ENCODE assay signal across 14 cellular contexts in genomic region chr1:183212870-183213269, GRCh38. TPM values are rescaled to one million over a fixed set of nuclear protein-coding genes. Genes with fewer than 3 reads are reported as not detected.
A peak's percentile ranks its signal among the peaks of the same experiment; 100 is the strongest.
DNase-seq lines count a peak whose midpoint lies in the region; ATAC-seq, FAIRE-seq and TF ChIP-seq lines count a peak whose summit lies in the region.
"Had no signal": no experiment of that assay in that cellular context is flagged by ENCODE, and none has a peak within 500 bp of the region (broad histone marks: within the 10 kb centered on the region; RNA-seq: fewer than 3 reads in every experiment).

No MANE protein-coding gene starts in this region.

- H3K4me1 ChIP-seq in HEK293 (ENCODE audit: control insufficient read depth, insufficient read depth, low read length) (no peaks in the 10 kb centered on the region), mammary epithelial cell (ENCODE audit: insufficient read depth, low read length) (peaks cover 43% of the 10 kb centered on the region), HepG2 (ENCODE audit: insufficient read depth, low read length) (no peaks in the 10 kb centered on the region)

- H3K36me3 ChIP-seq in HEK293 (ENCODE audit: control insufficient read depth in 2 of 2, insufficient read depth in 1 of 2, low read length in 2 of 2) = no peaks in the 10 kb centered on the region
- H3K36me3 ChIP-seq in mammary epithelial cell (ENCODE audit: insufficient read depth, low read length) = peaks cover 74% of the 10 kb centered on the region
- no peaks in the 10 kb centered on the region for H3K36me3 ChIP-seq in HepG2 (replicated peaks in 1 of 2; ENCODE audit: control insufficient read depth in 1 of 2, insufficient read depth in 2 of 2, low read length in 2 of 2)
- H3K36me3 ChIP-seq: BLaER1 treated with 17β-estradiol and CSF1 and Interleukin-3, amounts not matched to agents 10 nM and 100 nM had no signal

- TF ChIP-seq RAD21 in HepG2 (CRISPR knock-in tag; IDR thresholded peaks at IDR 0.05) = no peak

- 13% methylated on average over 1 of the region's 1 CpG for WGBS in mammary epithelial cell (ENCODE audit: low coverage, missing lambda C conversion rate)
- 0% methylated on average over 1 of the region's 1 CpG for WGBS in HepG2 (ENCODE audit: low lambda C conversion rate)

- BruUV-seq in mammary epithelial cell (replicated peaks; lab: Mats Ljungman, UMichigan) (no TSS peak), HepG2 (replicated peaks; lab: Mats Ljungman, UMichigan) (no TSS peak)

- H3K4me3 ChIP-seq in HEK293 (ENCODE audit: low read depth, low read length) (no peak overlapping the region), mammary epithelial cell (replicated peaks in 1 of 3; ENCODE audit: insufficient read depth in 1 of 3, low read depth in 2 of 3, low read length in 3 of 3) (no peak overlapping the region), HepG2 (replicated peaks in 1 of 3; ENCODE audit: insufficient read depth in 1 of 3, low read depth in 2 of 3, low read length in 3 of 3) (no peak overlapping the region)
- H3K4me3 ChIP-seq: BLaER1 treated with 17β-estradiol and CSF1 and Interleukin-3, amounts not matched to agents 10 nM and 100 nM had no signal

- H3K27me3 ChIP-seq in mammary epithelial cell (ENCODE audit: insufficient read depth, low read length) = no peaks in the 10 kb centered on the region
- H3K27me3 ChIP-seq in HepG2 (ENCODE audit: control insufficient read depth in 1 of 2, insufficient read depth in 2 of 2, low read length in 2 of 2) = no peaks in the 10 kb centered on the region
- H3K27me3 ChIP-seq: BLaER1 treated with 17β-estradiol and CSF1 and Interleukin-3, amounts not matched to agents 10 nM and 100 nM had no signal

- POLR2A ChIA-PET in HEK293 (lab: Yijun Ruan, JAX) (no interaction called here), HepG2 (lab: Yijun Ruan, JAX) (no interaction called here)

- FAIRE-seq in HepG2 (lab: Jason Lieb, UNC) = no peak

- H2AFZ ChIP-seq in mammary epithelial cell (ENCODE audit: low read depth, low read length) (no peak overlapping the region), HepG2 (ENCODE audit: low read length) (no peak overlapping the region)

- ATAC-seq in esophagus mucosa = peak; percentile 43
- no peak for ATAC-seq in HepG2

- DNase-seq in NCI-H1694 treated with DMSO at 0.1 percent for 48 hours (lab: John Stamatoyannopoulos, UW) = peak; percentile 28
- no peak for DNase-seq in NCI-H1694 (lab: John Stamatoyannopoulos, UW)
- DNase-seq in mammary epithelial cell = peak; percentile 64
- DNase-seq in activated T-cell treated with anti-CD3 and anti-CD28 coated beads, Interleukin-2, amount 50 U/mL, for 48 hours = no peak
- no peak for DNase-seq in GM10266 (ENCODE audit: extremely low spot score)
- no peak for DNase-seq in HepG2 (ENCODE audit: low spot score)
- DNase-seq: ACHN; CD4-positive, CD25-positive, alpha-beta regulatory T cell; GF-D8; HCEC 1CT had no signal

- H4K20me1 ChIP-seq in mammary epithelial cell (ENCODE audit: insufficient read depth, low read length) = no peaks in the 10 kb centered on the region
- H4K20me1 ChIP-seq in HepG2 (ENCODE audit: insufficient read depth, low read length) = no peaks in the 10 kb centered on the region
- H4K20me1 ChIP-seq: BLaER1 treated with 17β-estradiol and CSF1 and Interleukin-3, amounts not matched to agents 10 nM and 100 nM had no signal

- H3K27ac ChIP-seq in HEK293 (ENCODE audit: extremely low read depth, low read depth, low read length) (no peak overlapping the region), mammary epithelial cell (ENCODE audit: insufficient read depth, low read depth, low read length) (peak overlapping the region; percentile 21), HepG2 (ENCODE audit: extremely low read length, insufficient read depth, low read length) (no peak overlapping the region)
- H3K27ac ChIP-seq: BLaER1 treated with 17β-estradiol and CSF1 and Interleukin-3, amounts not matched to agents 10 nM and 100 nM had no signal

- TF ChIP-seq POLR2A in HepG2 (IDR thresholded peaks at IDR 0.05; ENCODE audit: insufficient read depth in 1 of 2, low read depth in 2 of 2, low read length in 2 of 2) = no peak

- intact Hi-C loops in mammary epithelial cell (cut with micrococcal nuclease) = loop anchor here (5.0 kb wide), 1 partner anchor 251 kb away; no protein-coding TSS in a partner anchor
- intact Hi-C loops in HepG2 (cut with micrococcal nuclease; ENCODE audit: unreplicated experiment) = no loop called here

- H3K4me2 ChIP-seq in mammary epithelial cell (ENCODE audit: insufficient read depth, low read depth, low read length) (peak overlapping the region; percentile 40), HepG2 (ENCODE audit: low read depth, low read length) (no peak overlapping the region)
- H3K4me2 ChIP-seq: BLaER1 treated with 17β-estradiol and CSF1 and Interleukin-3, amounts not matched to agents 10 nM and 100 nM had no signal

- in situ Hi-C loops in mammary epithelial cell (cut with MboI; ENCODE audit: low sequenced_read_pairs in 2 of 2) (loop anchor here in 1 of 2 donors (10.0 kb wide), 1 partner anchor 358 kb away; no protein-coding TSS in a partner anchor), HepG2 (cut with HindIII; ENCODE audit: extremely low pct_ligation_motif_present, low pct_unique_long_range_greater_than_20kb) (no loop called here)

- H3K9me3 ChIP-seq in HEK293 (ENCODE audit: control insufficient read depth, insufficient read depth, low read depth, low read length) = no peaks in the 10 kb centered on the region
- H3K9me3 ChIP-seq in mammary epithelial cell (replicated peaks; ENCODE audit: insufficient read depth, low read length) = no peaks in the 10 kb centered on the region
- no peaks in the 10 kb centered on the region for H3K9me3 ChIP-seq in HepG2 (ENCODE audit: low read length)
- H3K9me3 ChIP-seq: BLaER1 treated with 17β-estradiol and CSF1 and Interleukin-3, amounts not matched to agents 10 nM and 100 nM had no signal

- no peak overlapping the region for H3K9ac ChIP-seq in mammary epithelial cell (ENCODE audit: insufficient read depth, low read length)
- H3K9ac ChIP-seq in HepG2 (ENCODE audit: insufficient read depth, low read depth, low read length) = no peak overlapping the region
- H3K9ac ChIP-seq: BLaER1 treated with 17β-estradiol and CSF1 and Interleukin-3, amounts not matched to agents 10 nM and 100 nM had no signal

- CTCF ChIA-PET in HEK293 (lab: Yijun Ruan, JAX) = interaction anchor here (0.6 to 1.2 kb wide), 3 partner anchors 13 to 105 kb away, joined by 3 to 4 read pairs (median 4); no protein-coding TSS in a partner anchor
- CTCF ChIA-PET in mammary epithelial cell (lab: Charles Lee; ENCODE audit: low non-redundant PET) = no interaction called here
- CTCF ChIA-PET in HepG2 (lab: Yijun Ruan, JAX; ENCODE audit: low intra/inter-chr PET ratio, low total read pairs) = no interaction called here

- TF ChIP-seq CTCF in HEK293 (tag by site-specific recombination; IDR thresholded peaks at IDR 0.05) (no peak), mammary epithelial cell (conservative IDR thresholded peaks at IDR 0.05 in 1 of 2, IDR thresholded peaks at IDR 0.05 in 1 of 2; ENCODE audit: extremely low read depth in 1 of 2, insufficient read depth in 1 of 2, low read depth in 1 of 2, low read length in 2 of 2) (no peak), GM10266 (IDR thresholded peaks at IDR 0.05; ENCODE audit: control insufficient read depth, insufficient read depth, low read depth, missing control alignments) (no peak), HepG2 (CRISPR knock-in tag; IDR thresholded peaks at IDR 0.05) (no peak)

- TF ChIP-seq EP300 in HepG2 (IDR thresholded peaks at IDR 0.05; ENCODE audit: low read depth in 2 of 2, low read length in 2 of 2) = no peak
- no peak for TF ChIP-seq EP300 in HepG2 (CRISPR knock-in tag; IDR thresholded peaks at IDR 0.05; ENCODE audit: borderline replicate concordance)

- peaks cover 91% of the 10 kb centered on the region for H3K79me2 ChIP-seq in mammary epithelial cell (ENCODE audit: insufficient read depth, low read length)
- no peaks in the 10 kb centered on the region for H3K79me2 ChIP-seq in HepG2 (ENCODE audit: insufficient read depth, low read length)

- dilution Hi-C loops in mammary epithelial cell (cut with HindIII; ENCODE audit: low sequenced_read_pairs) = no loop called here

TF ChIP-seq in HEK293, 187 proteins besides CTCF, POLR2A, EP300 and RAD21:
- TF ChIP-seq ZBTB17 (tag by site-specific recombination; IDR thresholded peaks at IDR 0.05) (peak; percentile 27; the same call in 1 of the 2 replicates), ZNF37A (tag by site-specific recombination; IDR thresholded peaks at IDR 0.05) (no peak)

TF ChIP-seq in HepG2, 621 proteins besides CTCF, POLR2A, EP300 and RAD21 (continues in another document):
- TF ChIP-seq HCFC1 (IDR thresholded peaks at IDR 0.05; ENCODE audit: low read depth, low read length) (no peak), KDM6A (CRISPR knock-in tag; IDR thresholded peaks at IDR 0.05; ENCODE audit: low read depth) (no peak)

RNA-seq across cellular contexts. Expression of gene LAMC2, which starts 26.8 kb away (rescaled TPM):
- total RNA-seq in mammary epithelial cell = 1,000 to 10,000 TPM; 1,201 to 2,277 TPM
- 1,668 TPM for polyA plus RNA-seq in mammary epithelial cell
- 2,109 TPM for polyA minus RNA-seq in mammary epithelial cell
- total RNA-seq in esophagus mucosa = 15.9 TPM
- total RNA-seq in HepG2 (2016; rRNA removed; fragmentation: Illumina TruSeq; extraction: Trizol) = not detected in 2 replicates
- total RNA-seq in HepG2 (2016; cell fraction: cytosol; rRNA removed; fragmentation: Illumina TruSeq; extraction: Trizol; ENCODE audit: low read depth) = not detected in 2 replicates
- not detected in 2 replicates for total RNA-seq in HepG2 (2016; cell fraction: insoluble cytoplasmic fraction; rRNA removed; fragmentation: Illumina TruSeq; extraction: Trizol)
- not detected in 2 replicates for total RNA-seq in HepG2 (2016; cell fraction: membrane; rRNA removed; fragmentation: Illumina TruSeq; extraction: Trizol)
- total RNA-seq in HepG2 (2016; cell fraction: nucleus; rRNA removed; fragmentation: Illumina TruSeq; extraction: Trizol) = not detected in 2 replicates
- 0.01 and 0.03 TPM in 2 replicates for polyA plus RNA-seq in HepG2 (2011; rRNA removed)
- polyA plus RNA-seq in HepG2 (2011; cell fraction: cytosol; rRNA removed) = 0.01 TPM in 1 of 2 replicates, not detected in the other
- 0.05 TPM in 1 of 2 replicates, not detected in the other for polyA plus RNA-seq in HepG2 (2011; cell fraction: nucleus; rRNA removed)
- polyA plus RNA-seq in HepG2 (2012) = not detected in 2 replicates
- polyA plus RNA-seq in HepG2 (2016; cell fraction: cytosol; fragmentation: Illumina TruSeq; extraction: Trizol; ENCODE audit: low read depth) = not detected in 2 replicates
- not detected in 2 replicates for polyA plus RNA-seq in HepG2 (2016; cell fraction: insoluble cytoplasmic fraction; fragmentation: Illumina TruSeq; extraction: Trizol; ENCODE audit: low read depth)
- not detected in 2 replicates for polyA plus RNA-seq in HepG2 (2016; cell fraction: membrane; fragmentation: Illumina TruSeq; extraction: Trizol; ENCODE audit: low read depth)
- not detected in 2 replicates for polyA plus RNA-seq in HepG2 (2016; cell fraction: nucleus; fragmentation: Illumina TruSeq; extraction: Trizol; ENCODE audit: insufficient read depth, low read depth)
- 0.04 and 1.2 TPM in 2 replicates for polyA minus RNA-seq in HepG2 (2011; rRNA and poly(A)+ RNA removed; ENCODE audit: low replicate concordance)
- polyA minus RNA-seq in HepG2 (2011; cell fraction: cytosol; rRNA and poly(A)+ RNA removed) = not detected in 2 replicates
- 0.13 TPM in 1 of 2 replicates, not detected in the other for polyA minus RNA-seq in HepG2 (2011; cell fraction: nucleus; rRNA and poly(A)+ RNA removed)
- total RNA-seq: CD4-positive, CD25-positive, alpha-beta regulatory T cell had no signal
- polyA plus RNA-seq: CD4-positive, CD25-positive, alpha-beta regulatory T cell; IgD-negative memory B cell had no signal

Comparison
In these comparisons a context has a peak if more than half of its experiments do, and no peak if none do; other contexts are left out.
1. DNase-seq: peak in NCI-H1694 treated with DMSO at 0.1 percent for 48 hours (single experiment) and mammary epithelial cell (single experiment); none in NCI-H1694 (single experiment), activated T-cell treated with anti-CD3 and anti-CD28 coated beads, Interleukin-2, amount 50 U/mL, for 48 hours (0 of 2), GM10266 (single experiment) and HepG2 (single experiment).
2. RNA of gene LAMC2, which starts 26.8 kb away (total RNA-seq): 1,201 to 2,277 TPM in mammary epithelial cell; 15.9 TPM in esophagus mucosa (single experiment) and not detected in HepG2; every median in the first group is over 10 times any median in the second.